In the genomic region with DNA sequence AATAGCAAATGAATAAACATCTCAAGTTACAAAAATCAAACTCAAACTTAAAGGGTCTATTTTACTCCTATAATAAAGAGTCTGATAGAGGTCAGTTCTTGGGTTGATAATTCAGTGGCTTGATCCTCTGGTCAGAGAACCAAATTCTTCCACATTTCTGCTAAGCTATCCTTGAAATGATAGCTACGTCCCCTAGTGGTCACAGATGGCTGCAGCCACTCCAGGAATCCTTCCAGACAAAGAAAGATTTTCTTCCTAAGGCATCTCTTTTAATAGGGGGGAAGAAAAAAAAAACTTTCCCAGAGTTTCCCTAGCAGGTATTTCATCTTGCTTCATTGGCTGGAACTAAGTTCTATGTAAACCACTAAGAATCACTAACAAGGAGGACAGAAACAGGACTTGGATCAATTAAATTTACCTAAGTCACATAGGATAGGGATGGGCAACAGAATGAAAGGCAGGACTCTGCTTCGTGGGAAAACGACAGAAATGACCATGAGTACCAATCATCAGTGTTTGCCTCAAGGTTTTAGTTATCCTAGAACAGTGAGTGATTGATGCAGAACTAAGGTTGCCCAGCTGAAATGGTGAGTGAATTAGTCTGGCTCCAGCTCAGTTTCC, we compare ENCODE assay signal across 9 cellular contexts.
DNase-seq lines count a peak whose midpoint lies in the region; ATAC-seq and TF ChIP-seq lines count a peak whose summit lies in the region.
"Had no signal": no experiment of that assay in that cellular context is flagged by ENCODE, and none has a peak within 500 bp of the region (broad histone marks: within the 10 kb centered on the region; RNA-seq: fewer than 3 reads in every experiment).

No MANE protein-coding gene starts in this region.

- no peaks in the 10 kb centered on the region for H3K4me1 ChIP-seq in KMS-11 (ENCODE audit: low read depth, poor library complexity, severe bottlenecking)
- no peaks in the 10 kb centered on the region for H3K4me1 ChIP-seq in body of pancreas

- intact Hi-C loops in body of pancreas (cut with DNase I), result no loop called here

- ATAC-seq in body of pancreas (no peak), HG03439 (IDR thresholded peaks at IDR 0.05; ENCODE audit: unreplicated experiment) (no peak), HG02885 (IDR thresholded peaks at IDR 0.05; ENCODE audit: poor library complexity, unreplicated experiment) (no peak)

- no peak overlapping the region for H3K4me2 ChIP-seq in KMS-11

- H3K9me3 ChIP-seq in body of pancreas, result no peaks in the 10 kb centered on the region

- H4K20me1 ChIP-seq in KMS-11 (ENCODE audit: insufficient read depth), result no peaks in the 10 kb centered on the region

- H3K36me3 ChIP-seq in KMS-11 (ENCODE audit: insufficient read depth) (no peaks in the 10 kb centered on the region), body of pancreas (replicated peaks in 1 of 2; ENCODE audit: insufficient read depth in 1 of 2, low read depth in 2 of 2) (no peaks in the 10 kb centered on the region)

- no peak overlapping the region for H3K4me3 Mint-ChIP-seq in mesothelial cell of epicardium
- H3K4me3 Mint-ChIP-seq in immature natural killer cell, result no peak overlapping the region
- H3K4me3 Mint-ChIP-seq: stimulated activated naive CD8-positive, alpha-beta T cell treated with anti-CD3 and anti-CD28 coated beads, Interleukin-15, Interleukin-2, amounts not matched to agents 100 ng/mL and 50 ng/mL, for 24 hours had no signal

- H3K79me2 ChIP-seq in KMS-11 (ENCODE audit: insufficient read depth, low read depth), result no peaks in the 10 kb centered on the region

- H2AFZ ChIP-seq in KMS-11 (ENCODE audit: low read depth), result no peak overlapping the region

- peak; percentile 47; the same call in 1 of the 2 replicates for TF ChIP-seq CTCF in KMS-11 (conservative IDR thresholded peaks at IDR 0.05; ENCODE audit: low read depth, low read length)
- peak; percentile 10 to 52 (median 38) for TF ChIP-seq CTCF in body of pancreas (IDR thresholded peaks at IDR 0.05)
- TF ChIP-seq CTCF in mesothelial cell of epicardium (IDR thresholded peaks at IDR 0.05; ENCODE audit: unreplicated experiment), result peak; percentile 73

- H3K9me3 Mint-ChIP-seq in mesothelial cell of epicardium (peaks cover 7% of the 10 kb centered on the region), immature natural killer cell (no peaks in the 10 kb centered on the region)
- H3K9me3 Mint-ChIP-seq: stimulated activated naive CD8-positive, alpha-beta T cell treated with anti-CD3 and anti-CD28 coated beads, Interleukin-15, Interleukin-2, amounts not matched to agents 100 ng/mL and 50 ng/mL, for 24 hours had no signal

- no peak overlapping the region for H3K27ac Mint-ChIP-seq in mesothelial cell of epicardium
- no peak overlapping the region for H3K27ac Mint-ChIP-seq in immature natural killer cell
- H3K27ac Mint-ChIP-seq: stimulated activated naive CD8-positive, alpha-beta T cell treated with anti-CD3 and anti-CD28 coated beads, Interleukin-15, Interleukin-2, amounts not matched to agents 100 ng/mL and 50 ng/mL, for 24 hours had no signal

- TF ChIP-seq POLR2A in body of pancreas (IDR thresholded peaks at IDR 0.05), result no peak

- peaks cover 3% of the 10 kb centered on the region for H3K4me1 Mint-ChIP-seq in mesothelial cell of epicardium
- no peaks in the 10 kb centered on the region for H3K4me1 Mint-ChIP-seq in immature natural killer cell

- DNase-seq in Daoy (ENCODE audit: low read depth), result peak; percentile 7
- DNase-seq in body of pancreas, result peak in 1 of 4 donors; percentile 11
- no peak for DNase-seq in mesothelial cell of epicardium (ENCODE audit: low spot score in 2 of 2, unreplicated experiment in 2 of 2)
- DNase-seq in immature natural killer cell, result no peak
- DNase-seq in stimulated activated CD4-positive, alpha-beta T cell treated with anti-CD3 and anti-CD28 coated beads, Interleukin-4, amount 100 ng/mL, for 4 hours, result no peak

- H3K9ac ChIP-seq in KMS-11, result no peak overlapping the region

- H3K4me3 ChIP-seq in KMS-11 (IDR thresholded peaks at IDR 0.05; ENCODE audit: insufficient read depth, low read depth, low read length) (no peak overlapping the region), body of pancreas (no peak overlapping the region)

- no peaks in the 10 kb centered on the region for H3K36me3 Mint-ChIP-seq in mesothelial cell of epicardium
- no peaks in the 10 kb centered on the region for H3K36me3 Mint-ChIP-seq in immature natural killer cell

- WGBS in body of pancreas, 2 donors, result 16 to 20% methylated on average over 3 of the region's 3 CpGs

- H3K27ac ChIP-seq in KMS-11, result no peak overlapping the region
- no peak overlapping the region for H3K27ac ChIP-seq in body of pancreas

- no peaks in the 10 kb centered on the region for H3K27me3 ChIP-seq in KMS-11 (ENCODE audit: insufficient read depth, low read depth)
- no peaks in the 10 kb centered on the region for H3K27me3 ChIP-seq in body of pancreas

- peaks cover 22% of the 10 kb centered on the region for H3K27me3 Mint-ChIP-seq in mesothelial cell of epicardium (ENCODE audit: low read depth)
- H3K27me3 Mint-ChIP-seq in immature natural killer cell (ENCODE audit: low read depth in 3 of 3), result peaks cover 0 to 4% (median 0%) of the 10 kb centered on the region in 3 donors
